8 cellular contexts compared by ENCODE assay signal in the genomic region with DNA sequence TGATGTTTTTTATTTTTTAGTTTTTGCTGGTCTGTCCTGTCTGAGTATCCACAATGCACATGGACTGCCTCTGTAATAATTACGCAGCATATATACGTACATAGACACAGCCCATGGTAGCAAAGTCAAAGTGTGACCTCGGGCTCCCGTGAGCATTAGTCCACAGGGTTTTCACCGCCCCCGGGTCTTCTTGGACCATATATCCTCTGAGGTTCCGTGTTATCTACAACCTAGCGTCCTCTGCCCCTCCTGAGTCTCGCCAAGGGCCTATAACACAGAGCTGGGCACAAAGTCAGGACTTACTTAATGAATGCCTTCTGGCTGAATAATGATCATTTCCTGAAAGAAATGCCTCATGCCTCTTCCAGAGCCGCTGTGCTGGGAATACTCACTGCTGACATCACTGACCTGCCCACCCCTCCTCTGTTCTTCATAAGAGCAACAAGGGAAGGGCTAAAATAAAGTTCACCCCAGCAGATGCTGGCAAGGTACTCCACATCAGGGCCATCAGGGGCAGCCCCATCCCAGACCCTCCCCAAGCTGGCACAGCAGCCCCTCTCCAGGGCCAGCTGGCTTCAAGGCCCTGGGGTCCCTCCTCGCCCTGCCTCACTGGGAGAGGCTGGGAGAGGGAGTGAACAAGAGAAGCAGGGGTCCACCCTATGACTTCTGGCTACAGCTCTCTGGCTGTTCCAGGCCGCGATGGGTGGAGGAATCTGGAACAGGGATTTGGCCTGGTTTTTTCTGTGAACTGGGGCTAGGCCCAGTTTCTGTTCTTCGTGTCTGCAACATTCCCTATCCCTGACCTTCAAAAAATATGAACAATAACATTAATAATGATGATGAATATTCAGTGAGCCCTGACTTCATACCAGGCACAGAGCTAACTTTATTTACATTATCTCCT. TPM values are rescaled to one million over a fixed set of nuclear protein-coding genes. Genes with fewer than 3 reads are reported as not detected.
A peak's percentile ranks its signal among the peaks of the same experiment; 100 is the strongest.
DNase-seq lines count a peak whose midpoint lies in the region; ATAC-seq and TF ChIP-seq lines count a peak whose summit lies in the region.

No MANE protein-coding gene starts in this region.

- H3K4me1 Mint-ChIP-seq in stimulated activated naive CD8-positive, alpha-beta T cell treated with anti-CD3 and anti-CD28 coated beads, Interleukin-15, Interleukin-2, amounts not matched to agents 100 ng/mL and 50 ng/mL, for 24 hours (ENCODE audit: low read depth) = peaks cover 98% of the 10 kb centered on the region
- H3K4me1 Mint-ChIP-seq in chondrocyte (ENCODE audit: low read depth) = peaks cover 97% of the 10 kb centered on the region

- WGBS in mesodermal cell (ENCODE audit: insufficient coverage in 2 of 2), 2 experiments = 82 to 86% methylated on average over 12 of the region's 14 CpGs

- H3K4me3 ChIP-seq in mesodermal cell (ENCODE audit: extremely low read depth, insufficient read depth, low read length, poor library complexity, severe bottlenecking) = no peak overlapping the region

- ATAC-seq in stimulated activated naive CD8-positive, alpha-beta T cell treated with anti-CD3 and anti-CD28 coated beads, Interleukin-15, Interleukin-2, amounts not matched to agents 100 U/mL and 50 U/mL, for 24 hours = no peak
- ATAC-seq in HG02759 (IDR thresholded peaks at IDR 0.05; ENCODE audit: unreplicated experiment) (no peak), HG03571 (IDR thresholded peaks at IDR 0.05; ENCODE audit: unreplicated experiment) (no peak)

- peak overlapping the region; percentile 94 for H3K27ac ChIP-seq in mesodermal cell (ENCODE audit: low read depth, low read length, severe bottlenecking)

- peaks cover 21% of the 10 kb centered on the region for H3K36me3 ChIP-seq in mesodermal cell (ENCODE audit: control insufficient read depth, insufficient read depth, low read length)

- no peak for DNase-seq in stimulated activated naive CD8-positive, alpha-beta T cell treated with anti-CD3 and anti-CD28 coated beads, Interleukin-15, Interleukin-2, amounts not matched to agents 100 U/mL and 50 U/mL, for 24 hours
- DNase-seq in chondrocyte (ENCODE audit: low spot score) = no peak
- DNase-seq in T1000 (lab: John Stamatoyannopoulos, UW) = no peak
- no peak for DNase-seq in cortex of kidney (lab: John Stamatoyannopoulos, UW)

- H3K36me3 Mint-ChIP-seq in stimulated activated naive CD8-positive, alpha-beta T cell treated with anti-CD3 and anti-CD28 coated beads, Interleukin-15, Interleukin-2, amounts not matched to agents 100 ng/mL and 50 ng/mL, for 24 hours (ENCODE audit: low read depth) = peaks cover 46% of the 10 kb centered on the region
- H3K36me3 Mint-ChIP-seq in chondrocyte (ENCODE audit: low read depth) = no peaks in the 10 kb centered on the region

- H3K4me3 Mint-ChIP-seq in stimulated activated naive CD8-positive, alpha-beta T cell treated with anti-CD3 and anti-CD28 coated beads, Interleukin-15, Interleukin-2, amounts not matched to agents 100 ng/mL and 50 ng/mL, for 24 hours = peak overlapping the region; percentile 91
- H3K4me3 Mint-ChIP-seq in chondrocyte (ENCODE audit: unreplicated experiment) = peak overlapping the region; percentile 50

- H3K9me3 Mint-ChIP-seq in stimulated activated naive CD8-positive, alpha-beta T cell treated with anti-CD3 and anti-CD28 coated beads, Interleukin-15, Interleukin-2, amounts not matched to agents 100 ng/mL and 50 ng/mL, for 24 hours = no peaks in the 10 kb centered on the region
- H3K9me3 Mint-ChIP-seq in chondrocyte (ENCODE audit: low read depth) = no peaks in the 10 kb centered on the region

- H3K27ac Mint-ChIP-seq in stimulated activated naive CD8-positive, alpha-beta T cell treated with anti-CD3 and anti-CD28 coated beads, Interleukin-15, Interleukin-2, amounts not matched to agents 100 ng/mL and 50 ng/mL, for 24 hours = peak overlapping the region; percentile 100
- peak overlapping the region; percentile 95 for H3K27ac Mint-ChIP-seq in chondrocyte (ENCODE audit: unreplicated experiment)

- TF ChIP-seq CTCF in chondrocyte (IDR thresholded peaks at IDR 0.05) = no peak

- no peaks in the 10 kb centered on the region for H3K27me3 Mint-ChIP-seq in stimulated activated naive CD8-positive, alpha-beta T cell treated with anti-CD3 and anti-CD28 coated beads, Interleukin-15, Interleukin-2, amounts not matched to agents 100 ng/mL and 50 ng/mL, for 24 hours
- H3K27me3 Mint-ChIP-seq in chondrocyte (ENCODE audit: low read depth) = no peaks in the 10 kb centered on the region

- no peaks in the 10 kb centered on the region for H3K9me3 ChIP-seq in mesodermal cell (ENCODE audit: control insufficient read depth, low read length)

- H3K4me1 ChIP-seq in mesodermal cell (ENCODE audit: control insufficient read depth, insufficient read depth, low read length, poor library complexity, severe bottlenecking) = peaks cover 91% of the 10 kb centered on the region

RNA-seq across cellular contexts. Expression of gene HDAC7, which starts 7.9 kb away (rescaled TPM):
- total RNA-seq in chondrocyte = 79.1 to 93.2 TPM (median 89.6 TPM) in 3 replicates
- 118 TPM for polyA plus RNA-seq in mesodermal cell (2013, experiment 1 of 2)
- polyA plus RNA-seq in mesodermal cell (2013, experiment 2 of 2) = 98.0 TPM

RNA-seq across cellular contexts. Expression of gene SLC48A1, which starts 38.8 kb away (rescaled TPM):
- 11.4 to 18.4 TPM (median 11.5 TPM) in 3 replicates for total RNA-seq in chondrocyte
- polyA plus RNA-seq in mesodermal cell (2013, experiment 1 of 2) = 13.9 TPM
- polyA plus RNA-seq in mesodermal cell (2013, experiment 2 of 2) = 14.5 TPM

RNA-seq across cellular contexts. Expression of gene RAPGEF3, which starts 53.2 kb away (rescaled TPM):
- total RNA-seq in chondrocyte = 1.3 to 1.8 TPM (median 1.3 TPM) in 3 replicates
- 17.1 TPM for polyA plus RNA-seq in mesodermal cell (2013, experiment 1 of 2)
- polyA plus RNA-seq in mesodermal cell (2013, experiment 2 of 2) = 11.3 TPM
